ENCODE assay signal across 1 cellular context in the genomic region with DNA sequence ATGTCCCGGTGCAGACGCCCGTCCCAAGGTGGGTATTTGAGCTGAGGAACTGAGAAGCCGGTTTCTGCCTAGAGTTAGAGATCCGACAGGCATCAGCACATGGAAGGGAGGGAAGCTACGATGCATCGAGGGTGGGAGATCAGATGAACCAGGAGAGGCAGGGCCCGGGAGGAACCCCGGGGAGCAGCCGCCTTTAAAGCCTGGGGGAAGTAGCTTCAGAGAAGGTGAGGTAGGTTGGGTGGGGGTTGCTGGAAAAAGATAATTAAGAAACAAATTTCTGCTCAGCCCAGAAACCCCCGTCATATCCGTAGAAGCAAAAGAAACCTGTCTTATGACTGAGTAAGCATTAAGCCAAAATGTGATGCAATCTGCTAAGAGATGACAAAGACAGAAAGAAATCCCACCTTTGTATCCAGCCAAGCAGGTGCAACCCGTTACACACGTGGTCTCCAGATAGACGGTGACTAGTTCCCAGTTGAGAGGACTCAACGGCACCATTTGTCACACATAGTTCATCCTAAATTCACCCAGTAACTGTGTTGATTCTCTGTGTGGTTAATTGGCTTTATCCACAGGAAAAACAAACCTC.
TF ChIP-seq lines count a peak whose summit lies in the region.

No MANE protein-coding gene starts in this region.

TF ChIP-seq in HEK293, 187 proteins besides CTCF, POLR2A, EP300 and RAD21 (continued from another document):
- TF ChIP-seq, protein P1, sequence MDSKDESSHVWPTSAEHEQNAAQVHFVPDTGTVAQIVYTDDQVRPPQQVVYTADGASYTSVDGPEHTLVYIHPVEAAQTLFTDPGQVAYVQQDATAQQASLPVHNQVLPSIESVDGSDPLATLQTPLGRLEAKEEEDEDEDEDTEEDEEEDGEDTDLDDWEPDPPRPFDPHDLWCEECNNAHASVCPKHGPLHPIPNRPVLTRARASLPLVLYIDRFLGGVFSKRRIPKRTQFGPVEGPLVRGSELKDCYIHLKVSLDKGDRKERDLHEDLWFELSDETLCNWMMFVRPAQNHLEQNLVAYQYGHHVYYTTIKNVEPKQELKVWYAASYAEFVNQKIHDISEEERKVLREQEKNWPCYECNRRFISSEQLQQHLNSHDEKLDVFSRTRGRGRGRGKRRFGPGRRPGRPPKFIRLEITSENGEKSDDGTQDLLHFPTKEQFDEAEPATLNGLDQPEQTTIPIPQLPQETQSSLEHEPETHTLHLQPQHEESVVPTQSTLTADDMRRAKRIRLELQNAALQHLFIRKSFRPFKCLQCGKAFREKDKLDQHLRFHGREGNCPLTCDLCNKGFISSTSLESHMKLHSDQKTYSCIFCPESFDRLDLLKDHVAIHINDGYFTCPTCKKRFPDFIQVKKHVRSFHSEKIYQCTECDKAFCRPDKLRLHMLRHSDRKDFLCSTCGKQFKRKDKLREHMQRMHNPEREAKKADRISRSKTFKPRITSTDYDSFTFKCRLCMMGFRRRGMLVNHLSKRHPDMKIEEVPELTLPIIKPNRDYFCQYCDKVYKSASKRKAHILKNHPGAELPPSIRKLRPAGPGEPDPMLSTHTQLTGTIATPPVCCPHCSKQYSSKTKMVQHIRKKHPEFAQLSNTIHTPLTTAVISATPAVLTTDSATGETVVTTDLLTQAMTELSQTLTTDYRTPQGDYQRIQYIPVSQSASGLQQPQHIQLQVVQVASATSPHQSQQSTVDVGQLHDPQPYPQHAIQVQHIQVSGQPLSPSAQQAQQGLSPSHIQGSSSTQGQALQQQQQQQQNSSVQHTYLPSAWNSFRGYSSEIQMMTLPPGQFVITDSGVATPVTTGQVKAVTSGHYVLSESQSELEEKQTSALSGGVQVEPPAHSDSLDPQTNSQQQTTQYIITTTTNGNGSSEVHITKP (tag by site-specific recombination; IDR thresholded peaks at IDR 0.05), result peak; percentile 94
- TF ChIP-seq, protein P2, sequence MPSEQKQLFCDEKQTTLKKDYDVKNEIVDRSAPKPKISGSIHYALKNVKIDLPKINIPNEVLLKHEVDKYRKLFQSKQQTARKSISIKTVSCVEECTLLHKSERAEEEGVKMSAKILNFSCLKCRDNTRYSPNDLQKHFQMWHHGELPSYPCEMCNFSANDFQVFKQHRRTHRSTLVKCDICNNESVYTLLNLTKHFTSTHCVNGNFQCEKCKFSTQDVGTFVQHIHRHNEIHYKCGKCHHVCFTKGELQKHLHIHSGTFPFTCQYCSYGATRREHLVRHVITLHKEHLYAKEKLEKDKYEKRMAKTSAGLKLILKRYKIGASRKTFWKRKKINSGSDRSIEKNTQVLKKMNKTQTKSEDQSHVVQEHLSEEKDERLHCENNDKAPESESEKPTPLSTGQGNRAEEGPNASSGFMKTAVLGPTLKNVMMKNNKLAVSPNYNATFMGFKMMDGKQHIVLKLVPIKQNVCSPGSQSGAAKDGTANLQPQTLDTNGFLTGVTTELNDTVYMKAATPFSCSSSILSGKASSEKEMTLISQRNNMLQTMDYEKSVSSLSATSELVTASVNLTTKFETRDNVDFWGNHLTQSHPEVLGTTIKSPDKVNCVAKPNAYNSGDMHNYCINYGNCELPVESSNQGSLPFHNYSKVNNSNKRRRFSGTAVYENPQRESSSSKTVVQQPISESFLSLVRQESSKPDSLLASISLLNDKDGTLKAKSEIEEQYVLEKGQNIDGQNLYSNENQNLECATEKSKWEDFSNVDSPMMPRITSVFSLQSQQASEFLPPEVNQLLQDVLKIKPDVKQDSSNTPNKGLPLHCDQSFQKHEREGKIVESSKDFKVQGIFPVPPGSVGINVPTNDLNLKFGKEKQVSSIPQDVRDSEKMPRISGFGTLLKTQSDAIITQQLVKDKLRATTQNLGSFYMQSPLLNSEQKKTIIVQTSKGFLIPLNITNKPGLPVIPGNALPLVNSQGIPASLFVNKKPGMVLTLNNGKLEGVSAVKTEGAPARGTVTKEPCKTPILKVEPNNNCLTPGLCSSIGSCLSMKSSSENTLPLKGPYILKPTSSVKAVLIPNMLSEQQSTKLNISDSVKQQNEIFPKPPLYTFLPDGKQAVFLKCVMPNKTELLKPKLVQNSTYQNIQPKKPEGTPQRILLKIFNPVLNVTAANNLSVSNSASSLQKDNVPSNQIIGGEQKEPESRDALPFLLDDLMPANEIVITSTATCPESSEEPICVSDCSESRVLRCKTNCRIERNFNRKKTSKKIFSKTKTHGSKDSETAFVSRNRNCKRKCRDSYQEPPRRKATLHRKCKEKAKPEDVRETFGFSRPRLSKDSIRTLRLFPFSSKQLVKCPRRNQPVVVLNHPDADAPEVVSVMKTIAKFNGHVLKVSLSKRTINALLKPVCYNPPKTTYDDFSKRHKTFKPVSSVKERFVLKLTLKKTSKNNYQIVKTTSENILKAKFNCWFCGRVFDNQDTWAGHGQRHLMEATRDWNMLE (tag by site-specific recombination; conservative IDR thresholded peaks at IDR 0.05; ENCODE audit: low read depth), result peak; percentile 44
